ENCODE assay signal across 14 cellular contexts in genomic region chr3:96843505-96844203, GRCh38.
DNase-seq lines count a peak whose midpoint lies in the region; ATAC-seq and TF ChIP-seq lines count a peak whose summit lies in the region.
"Had no signal": no experiment of that assay in that cellular context is flagged by ENCODE, and none has a peak within 500 bp of the region (broad histone marks: within the 10 kb centered on the region; RNA-seq: fewer than 3 reads in every experiment).

No MANE protein-coding gene starts in this region.

- TF ChIP-seq EP300 in Ishikawa (IDR thresholded peaks at IDR 0.05; ENCODE audit: borderline replicate concordance), result no peak

- TF ChIP-seq RAD21 in Ishikawa (IDR thresholded peaks at IDR 0.05; ENCODE audit: low read depth), result no peak

- no peak overlapping the region for H3K4me3 ChIP-seq in fibroblast of pulmonary artery (replicated peaks; ENCODE audit: low read depth, low read length)
- H3K4me3 ChIP-seq: BLaER1, MG63 had no signal

- DNase-seq in DMS 273 (lab: John Stamatoyannopoulos, UW; ENCODE audit: unreplicated experiment), result peak; percentile 25
- no peak for DNase-seq in DMS 273 treated with DMSO at 0.1 percent for 48 hours (lab: John Stamatoyannopoulos, UW)
- peak; percentile 4 for DNase-seq in NCI-H69 (lab: John Stamatoyannopoulos, UW)
- DNase-seq in fibroblast of pulmonary artery (ENCODE audit: low read depth), result peak; percentile 0
- no peak for DNase-seq in DMS53 (lab: John Stamatoyannopoulos, UW)
- DNase-seq: KG1, MG63, NCI-H1436, NCI-H2029 treated with DMSO at 0.1 percent for 48 hours, SIG-M5 had no signal

- no peak for TF ChIP-seq CTCF in fibroblast of pulmonary artery (IDR thresholded peaks at IDR 0.05; ENCODE audit: low read length, missing control alignments)

- ATAC-seq in GM21367 (IDR thresholded peaks at IDR 0.05; ENCODE audit: unreplicated experiment) (no peak), GM21447 (IDR thresholded peaks at IDR 0.05; ENCODE audit: unreplicated experiment) (no peak)

TF ChIP-seq in Ishikawa, 13 proteins besides CTCF, POLR2A, EP300 and RAD21:
- TF ChIP-seq TEAD4 (IDR thresholded peaks at IDR 0.05), result no peak
- TF ChIP-seq NFIC (IDR thresholded peaks at IDR 0.05), result peak; percentile 53; the same call in 1 of the 2 replicates

Comparison
In these comparisons a context has a peak if more than half of its experiments do, and no peak if none do; other contexts are left out.
1. DNase-seq: peak in DMS 273 (single experiment), NCI-H69 (single experiment) and fibroblast of pulmonary artery (single experiment); none in DMS 273 treated with DMSO at 0.1 percent for 48 hours (single experiment) and DMS53 (single experiment).